8 cellular contexts compared by ENCODE assay signal in genomic region chr1:148402152-148403084, GRCh38.
DNase-seq lines count a peak whose midpoint lies in the region; ATAC-seq, FAIRE-seq and TF ChIP-seq lines count a peak whose summit lies in the region.
"Not testable (repeated sequence)": the region's sequence is repeated elsewhere in the genome, so short reads cannot be mapped to it uniquely, and the experiment has no call there.

No MANE protein-coding gene starts in this region.

- not testable (repeated sequence) for TF ChIP-seq CTCF in WI38 (IDR thresholded peaks at IDR 0.05; ENCODE audit: low read depth, low read length); brain (conservative IDR thresholded peaks at IDR 0.05); type B pancreatic cell (conservative IDR thresholded peaks at IDR 0.05)

- peak; percentile 73 for ATAC-seq in HG02840 (IDR thresholded peaks at IDR 0.05; ENCODE audit: low FRiP score, unreplicated experiment)

- not testable (repeated sequence) for H3K4me1 ChIP-seq in iPS-15b (ENCODE audit: control insufficient read depth, insufficient read depth, low read length); rectal smooth muscle tissue (ENCODE audit: control insufficient read depth, insufficient read depth, low read length)

- H3K4me3 Mint-ChIP-seq in brain (peak overlapping the region; percentile 94 to 97 (median 95)), type B pancreatic cell (peak overlapping the region; percentile 99)

- H3K36me3 Mint-ChIP-seq in brain, type B pancreatic cell: not testable (repeated sequence)

- H3K4me3 ChIP-seq in WI38 (ENCODE audit: low read depth, low read length) (peak overlapping the region; percentile 60), iPS-15b (ENCODE audit: low read depth, low read length) (peak overlapping the region; percentile 70), rectal smooth muscle tissue (ENCODE audit: low read length) (peak overlapping the region; percentile 76)

- FAIRE-seq in GM18507 (lab: Jason Lieb, UNC) = peak; percentile 91

- peak overlapping the region; percentile 96 for H3K9ac ChIP-seq in iPS-15b (ENCODE audit: low read depth, low read length)
- H3K9ac ChIP-seq in rectal smooth muscle tissue (ENCODE audit: low read length) = not testable (repeated sequence)

- not testable (repeated sequence) for H3K36me3 ChIP-seq in iPS-15b (ENCODE audit: control insufficient read depth, insufficient read depth, low read length); rectal smooth muscle tissue (ENCODE audit: control insufficient read depth, insufficient read depth, low read length)

- not testable (repeated sequence) for H3K27me3 ChIP-seq in iPS-15b (ENCODE audit: control insufficient read depth, insufficient read depth, low read length); rectal smooth muscle tissue (ENCODE audit: control insufficient read depth, insufficient read depth, low read length)

- DNase-seq in GM18507 (ENCODE audit: extremely low spot score, insufficient read length, low read depth) (peak; percentile 15), NCI-H2081 treated with DMSO at 0.1 percent for 48 hours (lab: John Stamatoyannopoulos, UW) (peak; percentile 64), type B pancreatic cell (ENCODE audit: extremely low spot score, unreplicated experiment) (peak; percentile 73)

- not testable (repeated sequence) for H3K9me3 Mint-ChIP-seq in brain, type B pancreatic cell

- H3K27me3 Mint-ChIP-seq in brain, type B pancreatic cell: not testable (repeated sequence)

- peaks cover 19% of the 10 kb centered on the region for H3K4me1 Mint-ChIP-seq in brain
- peaks cover 12% of the 10 kb centered on the region for H3K4me1 Mint-ChIP-seq in type B pancreatic cell (ENCODE audit: unreplicated experiment)

- not testable (repeated sequence) for H3K27ac ChIP-seq in rectal smooth muscle tissue (ENCODE audit: low read depth, low read length)

- not testable (repeated sequence) for H3K9me3 ChIP-seq in iPS-15b (ENCODE audit: control insufficient read depth, insufficient read depth, low read length)

- H3K27ac Mint-ChIP-seq in brain (peak overlapping the region; percentile 92 to 98 (median 96)), type B pancreatic cell (peak overlapping the region; percentile 97)

Comparison
In these comparisons a context has a peak if more than half of its experiments do, and no peak if none do; other contexts are left out.
1. DNase-seq: peak in every context shown above with its lines; median percentile 73 in type B pancreatic cell; 64 in NCI-H2081 treated with DMSO at 0.1 percent for 48 hours; 15 in GM18507.